ENCODE assay signal across 8 cellular contexts in genomic region chr17:75096082-75096625, GRCh38. TPM values are rescaled to one million over a fixed set of nuclear protein-coding genes. Genes with fewer than 3 reads are reported as not detected.
DNase-seq lines count a peak whose midpoint lies in the region; ATAC-seq and TF ChIP-seq lines count a peak whose summit lies in the region.
"Had no signal": no experiment of that assay in that cellular context is flagged by ENCODE, and none has a peak within 500 bp of the region (broad histone marks: within the 10 kb centered on the region; RNA-seq: fewer than 3 reads in every experiment).

No MANE protein-coding gene starts in this region.

- TF ChIP-seq POLR2A in transverse colon (IDR thresholded peaks at IDR 0.05), result peak; percentile 54

- H3K36me3 Mint-ChIP-seq in activated T-helper 17 cell treated with anti-CD3 and anti-CD28 coated beads, Interleukin-2, amount 50 U/mL, for 72 hours (ENCODE audit: low read depth), result peaks cover 6% of the 10 kb centered on the region
- H3K36me3 Mint-ChIP-seq in activated CD4-positive, alpha-beta memory T cell treated with anti-CD3 and anti-CD28 coated beads, Interleukin-2, amount 10 ng/mL, durations not matched to agents 7 days and 5 days (ENCODE audit: low read depth), result no peaks in the 10 kb centered on the region

- H3K27ac ChIP-seq in HUES6 (ENCODE audit: low read depth, low read length), result peak overlapping the region; percentile 53; the same call in 1 of the 2 replicates
- peak overlapping the region; percentile 85 to 97 (median 93) for H3K27ac ChIP-seq in transverse colon

- CTCF ChIA-PET in activated CD4-positive, alpha-beta memory T cell treated with anti-CD3 and anti-CD28 coated beads, Interleukin-2, amount 10 ng/mL, durations not matched to agents 7 days and 5 days (lab: Charles Lee), result interaction anchor here (0.6 to 1.3 kb wide), 3 partner anchors 8 to 18 kb away, joined by 3 read pairs; no protein-coding TSS in a partner anchor

- peak; percentile 48 for TF ChIP-seq EP300 in transverse colon (IDR thresholded peaks at IDR 0.05; ENCODE audit: low read depth)

- H3K4me3 ChIP-seq in HUES6 (ENCODE audit: low read depth, low read length) (no peak overlapping the region), transverse colon (no peak overlapping the region)

- peaks cover 12% of the 10 kb centered on the region for H3K4me1 Mint-ChIP-seq in activated T-helper 17 cell treated with anti-CD3 and anti-CD28 coated beads, Interleukin-2, amount 50 U/mL, for 72 hours
- peaks cover 8% of the 10 kb centered on the region for H3K4me1 Mint-ChIP-seq in activated CD4-positive, alpha-beta memory T cell treated with anti-CD3 and anti-CD28 coated beads, Interleukin-2, amount 10 ng/mL, durations not matched to agents 7 days and 5 days

- peak overlapping the region; percentile 33 for H3K9ac ChIP-seq in HUES6 (ENCODE audit: low read length)

- no peaks in the 10 kb centered on the region for H3K27me3 Mint-ChIP-seq in activated T-helper 17 cell treated with anti-CD3 and anti-CD28 coated beads, Interleukin-2, amount 50 U/mL, for 72 hours
- H3K27me3 Mint-ChIP-seq in activated CD4-positive, alpha-beta memory T cell treated with anti-CD3 and anti-CD28 coated beads, Interleukin-2, amount 10 ng/mL, durations not matched to agents 7 days and 5 days, result no peaks in the 10 kb centered on the region

- H3K27ac Mint-ChIP-seq in activated T-helper 17 cell treated with anti-CD3 and anti-CD28 coated beads, Interleukin-2, amount 50 U/mL, for 72 hours, result no peak overlapping the region
- no peak overlapping the region for H3K27ac Mint-ChIP-seq in activated CD4-positive, alpha-beta memory T cell treated with anti-CD3 and anti-CD28 coated beads, Interleukin-2, amount 10 ng/mL, durations not matched to agents 7 days and 5 days

- peak; percentile 38 for ATAC-seq in activated T-helper 17 cell treated with anti-CD3 and anti-CD28 coated beads, Interleukin-2, amount 50 U/mL, for 72 hours (replicated peaks)
- ATAC-seq in GM19455 (IDR thresholded peaks at IDR 0.05; ENCODE audit: unreplicated experiment) (no peak), HG02571 (IDR thresholded peaks at IDR 0.05; ENCODE audit: unreplicated experiment) (no peak)

- 29 to 63% methylated on average over 2 to 12 of the region's 14 CpGs for WGBS in transverse colon (ENCODE audit: low coverage in 1 of 2), 2 donors

- POLR2A ChIA-PET in activated CD4-positive, alpha-beta memory T cell treated with anti-CD3 and anti-CD28 coated beads, Interleukin-2, amount 10 ng/mL, durations not matched to agents 7 days and 5 days (lab: Charles Lee), result no interaction called here

- in situ Hi-C loops in transverse colon (cut with MboI; ENCODE audit: low pct_ligation_motif_present in 1 of 4, low pct_unique_long_range_greater_than_20kb in 1 of 4, low sequenced_read_pairs in 3 of 4), result no loop called here

- H3K27me3 ChIP-seq in HUES6 (ENCODE audit: control insufficient read depth, insufficient read depth, low read length) (no peaks in the 10 kb centered on the region), transverse colon (no peaks in the 10 kb centered on the region)

- DNase-seq in iris pigment epithelial cell (ENCODE audit: low read depth) (peak; percentile 77), transverse colon (peak; percentile 88)
- DNase-seq in activated CD4-positive, alpha-beta memory T cell treated with anti-CD3 and anti-CD28 coated beads, Interleukin-2, amount 10 ng/mL, durations not matched to agents 7 days and 5 days, result no peak
- DNase-seq: NCI-H1105 treated with DMSO at 0.1 percent for 48 hours had no signal

- H3K4me1 ChIP-seq in HUES6 (ENCODE audit: control insufficient read depth, insufficient read depth, low read length) (peaks cover 28% of the 10 kb centered on the region), transverse colon (peaks cover 23 to 51% (median 44%) of the 10 kb centered on the region in 4 donors)

- no peak overlapping the region for H3K4me3 Mint-ChIP-seq in activated T-helper 17 cell treated with anti-CD3 and anti-CD28 coated beads, Interleukin-2, amount 50 U/mL, for 72 hours
- no peak overlapping the region for H3K4me3 Mint-ChIP-seq in activated CD4-positive, alpha-beta memory T cell treated with anti-CD3 and anti-CD28 coated beads, Interleukin-2, amount 10 ng/mL, durations not matched to agents 7 days and 5 days

- H3K9me3 Mint-ChIP-seq in activated T-helper 17 cell treated with anti-CD3 and anti-CD28 coated beads, Interleukin-2, amount 50 U/mL, for 72 hours, result no peaks in the 10 kb centered on the region
- no peaks in the 10 kb centered on the region for H3K9me3 Mint-ChIP-seq in activated CD4-positive, alpha-beta memory T cell treated with anti-CD3 and anti-CD28 coated beads, Interleukin-2, amount 10 ng/mL, durations not matched to agents 7 days and 5 days

- intact Hi-C loops in transverse colon (cut with DNase I; ENCODE audit: low total_unique reads), result no loop called here

- H3K36me3 ChIP-seq in HUES6 (ENCODE audit: control insufficient read depth, insufficient read depth, low read length) (peaks cover 41% of the 10 kb centered on the region), transverse colon (peaks cover 0 to 3% (median 1%) of the 10 kb centered on the region in 4 donors)

- TF ChIP-seq CTCF in transverse colon (IDR thresholded peaks at IDR 0.05), result no peak

- H3K9me3 ChIP-seq in HUES6 (ENCODE audit: control insufficient read depth, insufficient read depth, low read depth, low read length), result no peaks in the 10 kb centered on the region
- H3K9me3 ChIP-seq in transverse colon, result no peaks in the 10 kb centered on the region

RNA-seq across cellular contexts. Expression of gene SLC16A5, which starts 8.4 kb away (rescaled TPM):
- 10 to 100 TPM in 1 of 2 donors, 1 to 10 TPM in 1; 5.4 to 14.6 TPM for total RNA-seq in activated T-helper 17 cell treated with anti-CD3 and anti-CD28 coated beads, Interleukin-2, amount 50 U/mL, for 72 hours
- 10 to 100 TPM; 65.9 to 94.6 (median 79.5) TPM for total RNA-seq in transverse colon
- total RNA-seq in activated CD4-positive, alpha-beta memory T cell treated with anti-CD3 and anti-CD28 coated beads, Interleukin-2, amount 10 ng/mL, durations not matched to agents 7 days and 5 days, result 10 to 100 TPM; 10.4 TPM

RNA-seq across cellular contexts. Expression of gene ARMC7, which starts 13.6 kb away (rescaled TPM):
- total RNA-seq in activated T-helper 17 cell treated with anti-CD3 and anti-CD28 coated beads, Interleukin-2, amount 50 U/mL, for 72 hours, result 10 to 100 TPM; 10.3 to 14.5 TPM
- total RNA-seq in transverse colon, result 10 to 100 TPM in 3 of 4 donors, 1 to 10 TPM in 1; 8.2 to 41.1 (median 21.4) TPM
- 10 to 100 TPM; 17.1 to 17.9 TPM for total RNA-seq in activated CD4-positive, alpha-beta memory T cell treated with anti-CD3 and anti-CD28 coated beads, Interleukin-2, amount 10 ng/mL, durations not matched to agents 7 days and 5 days

RNA-seq across cellular contexts. Expression of gene NT5C, which starts 35.4 kb away (rescaled TPM):
- total RNA-seq in activated T-helper 17 cell treated with anti-CD3 and anti-CD28 coated beads, Interleukin-2, amount 50 U/mL, for 72 hours, result 10 to 100 TPM; 56.0 to 64.9 TPM
- 100 to 1,000 TPM; 162 to 247 (median 208) TPM for total RNA-seq in transverse colon
- total RNA-seq in activated CD4-positive, alpha-beta memory T cell treated with anti-CD3 and anti-CD28 coated beads, Interleukin-2, amount 10 ng/mL, durations not matched to agents 7 days and 5 days, result 10 to 100 TPM; 68.2 to 69.4 TPM

RNA-seq across cellular contexts. Expression of gene KCTD2, which starts 49.1 kb away (rescaled TPM):
- 10 to 100 TPM; 21.3 to 22.1 TPM for total RNA-seq in activated T-helper 17 cell treated with anti-CD3 and anti-CD28 coated beads, Interleukin-2, amount 50 U/mL, for 72 hours
- total RNA-seq in transverse colon, result 10 to 100 TPM; 14.5 to 24.7 (median 19.7) TPM
- total RNA-seq in activated CD4-positive, alpha-beta memory T cell treated with anti-CD3 and anti-CD28 coated beads, Interleukin-2, amount 10 ng/mL, durations not matched to agents 7 days and 5 days, result 10 to 100 TPM; 24.2 to 24.9 TPM

RNA-seq across cellular contexts. Expression of gene ATP5PD, which starts 49.4 kb away (rescaled TPM):
- total RNA-seq in activated T-helper 17 cell treated with anti-CD3 and anti-CD28 coated beads, Interleukin-2, amount 50 U/mL, for 72 hours, result 100 to 1,000 TPM; 164 to 216 TPM
- 100 to 1,000 TPM in 3 of 4 donors, 10 to 100 TPM in 1; 75.2 to 373 (median 245) TPM for total RNA-seq in transverse colon
- total RNA-seq in activated CD4-positive, alpha-beta memory T cell treated with anti-CD3 and anti-CD28 coated beads, Interleukin-2, amount 10 ng/mL, durations not matched to agents 7 days and 5 days, result 100 to 1,000 TPM; 242 TPM

Comparison
In these comparisons a context has a peak if more than half of its experiments do, and no peak if none do; other contexts are left out.
1. RNA of gene SLC16A5, which starts 8.4 kb away (total RNA-seq): 65.9 to 94.6 TPM in transverse colon; 5.4 to 14.6 TPM in activated T-helper 17 cell treated with anti-CD3 and anti-CD28 coated beads, Interleukin-2, amount 50 U/mL, for 72 hours and 10.4 TPM in activated CD4-positive, alpha-beta memory T cell treated with anti-CD3 and anti-CD28 coated beads, Interleukin-2, amount 10 ng/mL, durations not matched to agents 7 days and 5 days; every median in the first group is over 4 times any median in the second.